Comparison of ENCODE assay signal across 7 cellular contexts in the genomic region with DNA sequence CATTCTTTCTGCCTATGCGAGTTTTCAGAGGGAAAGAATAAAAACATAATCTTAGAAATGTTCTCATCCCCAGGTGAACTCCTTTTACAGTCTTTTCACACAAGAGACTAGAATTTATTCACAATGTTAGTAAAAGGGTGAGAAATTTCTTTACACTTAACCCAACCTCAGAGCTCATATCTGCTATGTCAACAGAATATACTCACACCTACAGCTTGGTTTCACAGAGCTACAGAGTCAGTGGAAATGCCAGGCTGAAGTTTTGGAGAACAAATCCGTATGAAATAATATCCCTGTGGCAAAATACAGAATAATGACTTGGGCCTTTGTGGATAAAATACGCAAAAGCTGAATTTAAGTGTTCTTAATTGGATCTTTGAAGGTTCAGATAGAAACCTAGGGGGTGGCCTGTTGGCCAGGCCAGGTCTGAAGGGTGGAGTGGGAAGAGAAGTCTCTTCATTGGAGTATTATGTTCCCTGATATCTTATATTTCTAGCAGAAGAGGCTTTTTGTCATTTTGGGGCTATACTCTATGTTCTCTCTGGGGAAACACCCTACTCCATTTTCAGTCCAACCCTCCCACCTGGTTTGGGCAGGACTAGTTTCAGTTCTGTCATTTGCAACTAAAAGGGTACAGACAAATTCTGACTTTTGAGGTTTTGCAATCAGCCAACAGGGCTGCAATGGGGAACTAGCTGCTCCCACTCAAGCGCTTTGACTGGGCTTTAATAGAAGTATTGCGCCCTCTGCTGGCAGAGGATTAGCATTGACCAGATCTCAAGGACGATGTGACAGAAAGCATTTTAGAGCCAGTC. TPM values are rescaled to one million over a fixed set of nuclear protein-coding genes. Genes with fewer than 3 reads are reported as not detected.
A peak's percentile ranks its signal among the peaks of the same experiment; 100 is the strongest.
DNase-seq lines count a peak whose midpoint lies in the region; ATAC-seq and TF ChIP-seq lines count a peak whose summit lies in the region.

No MANE protein-coding gene starts in this region.

- H3K4me1 ChIP-seq in adrenal gland (replicated peaks in 1 of 2) (peaks cover 0 to 4% of the 10 kb centered on the region in 2 donors), gastrocnemius medialis (no peaks in the 10 kb centered on the region)

- no peak overlapping the region for H3K27ac ChIP-seq in adrenal gland
- H3K27ac ChIP-seq in gastrocnemius medialis, result no peak overlapping the region

- H3K27me3 ChIP-seq in adrenal gland (no peaks in the 10 kb centered on the region), gastrocnemius medialis (no peaks in the 10 kb centered on the region)

- TF ChIP-seq POLR2A in adrenal gland (IDR thresholded peaks at IDR 0.05) (no peak), gastrocnemius medialis (IDR thresholded peaks at IDR 0.05) (no peak)

- H3K27me3 Mint-ChIP-seq in T-cell, result no peaks in the 10 kb centered on the region

- H3K4me1 Mint-ChIP-seq in T-cell, result peaks cover 0 to 24% (median 8%) of the 10 kb centered on the region in 3 donors

- no peaks in the 10 kb centered on the region for H3K9me3 Mint-ChIP-seq in T-cell

- H3K36me3 Mint-ChIP-seq in T-cell, result no peaks in the 10 kb centered on the region

- CTCF ChIA-PET in T-cell (lab: Charles Lee), result interaction anchor here (0.6 to 2.9 kb wide), 27 partner anchors 12 to 919 kb away, joined by 3 to 16 read pairs (median 4); no protein-coding TSS in a partner anchor

- WGBS in adrenal gland, 4 donors, result 38 to 44% (median 39%) methylated on average over 6 of the region's 6 CpGs

- ATAC-seq in GM18502 (IDR thresholded peaks at IDR 0.05; ENCODE audit: poor library complexity, unreplicated experiment), result peak; percentile 97
- ATAC-seq in HG02943 (IDR thresholded peaks at IDR 0.05; ENCODE audit: low read depth, unreplicated experiment), result peak; percentile 99
- peak; percentile 92 to 97 (median 95) for ATAC-seq in T-cell (replicated peaks in 1 of 4)
- peak; percentile 90 for ATAC-seq in left ventricle myocardium superior
- peak; percentile 94 to 96 for ATAC-seq in gastrocnemius medialis

- H3K9me3 ChIP-seq in adrenal gland (replicated peaks in 1 of 3) (no peaks in the 10 kb centered on the region), gastrocnemius medialis (no peaks in the 10 kb centered on the region)

- H3K4me3 ChIP-seq in adrenal gland, result no peak overlapping the region
- H3K4me3 ChIP-seq in gastrocnemius medialis, result no peak overlapping the region

- DNase-seq in NCI-H1694 treated with DMSO at 0.1 percent for 48 hours (lab: John Stamatoyannopoulos, UW) (peak; percentile 90), T-cell (peak; percentile 47 to 95 (median 77)), adrenal gland (peak; percentile 73 to 94 (median 82)), left ventricle myocardium superior (peak; percentile 63), gastrocnemius medialis (peak; percentile 66 to 68)

- TF ChIP-seq CTCF in adrenal gland (IDR thresholded peaks at IDR 0.05) (peak; percentile 86 to 91 (median 91)), gastrocnemius medialis (IDR thresholded peaks at IDR 0.05 in 4 of 5, conservative IDR thresholded peaks at IDR 0.05 in 1 of 5) (peak; percentile 70 to 87 (median 80))

- POLR2A ChIA-PET in T-cell (lab: Charles Lee), result no interaction called here

- H3K36me3 ChIP-seq in adrenal gland (replicated peaks in 1 of 2) (no peaks in the 10 kb centered on the region), gastrocnemius medialis (no peaks in the 10 kb centered on the region)

- in situ Hi-C loops in gastrocnemius medialis (cut with MboI; ENCODE audit: low sequenced_read_pairs in 4 of 4), result loop anchor here in 3 of 4 donors (5.0 to 10.0 kb wide), 3 partner anchors 77 to 319 kb away; a partner anchor contains a TSS

- H3K27ac Mint-ChIP-seq in T-cell, result peak overlapping the region; percentile 71 to 87

- H3K4me3 Mint-ChIP-seq in T-cell, result no peak overlapping the region

- intact Hi-C loops in adrenal gland (cut with DNase I) (loop anchor here in 1 of 2 donors (5.0 kb wide), 1 partner anchor 319 kb away; no protein-coding TSS in a partner anchor), left ventricle myocardium superior (cut with micrococcal nuclease) (loop anchor here (5.0 to 10.0 kb wide), 2 partner anchors 79 to 247 kb away; no protein-coding TSS in a partner anchor), gastrocnemius medialis (cut with DNase I; ENCODE audit: low total_unique reads) (loop anchor here (1.0 to 5.0 kb wide), 2 partner anchors 244 to 319 kb away; no protein-coding TSS in a partner anchor)

RNA-seq across cellular contexts. Expression of a gene that starts 25.7 kb away (rescaled TPM):
- total RNA-seq in T-cell (1 to 10 TPM; 1.8 to 4.5 (median 4.5) TPM), adrenal gland (1 to 10 TPM in 5 of 8 donors, under 1 TPM in 3; 0.42 to 2.7 (median 1.2) TPM), left ventricle myocardium superior (0.92 TPM), gastrocnemius medialis (1 to 10 TPM; 1.1 to 1.9 (median 1.5) TPM)
- 1 to 10 TPM in 1 of 3 donors, under 1 TPM in 2; 0.54 to 2.8 (median 0.56) TPM for polyA plus RNA-seq in adrenal gland

RNA-seq across cellular contexts. Expression of a gene that starts 26.0 kb away (rescaled TPM):
- 1 to 10 TPM; 4.3 to 6.1 (median 5.1) TPM for total RNA-seq in T-cell
- 1 to 10 TPM; 3.0 to 6.8 (median 3.9) TPM for total RNA-seq in adrenal gland
- 1 to 10 TPM; 1.1 to 2.7 (median 1.3) TPM for polyA plus RNA-seq in adrenal gland
- 3.9 TPM for total RNA-seq in left ventricle myocardium superior
- total RNA-seq in gastrocnemius medialis, result 1 to 10 TPM; 2.3 to 4.8 (median 3.5) TPM
